In genomic region chr18:32036506-32037210, GRCh38 we compare ENCODE assay signal across 1 cellular context.
TF ChIP-seq lines count a peak whose summit lies in the region.

No MANE protein-coding gene starts in this region.

TF ChIP-seq in K562, 482 proteins besides CTCF, POLR2A, EP300 and RAD21:
- no peak for TF ChIP-seq GTF2E2 (tag; IDR thresholded peaks at IDR 0.05)
- peak; percentile 93 for TF ChIP-seq PCBP1 (IDR thresholded peaks at IDR 0.05; ENCODE audit: low read depth, low read length, poor library complexity, severe bottlenecking)
- TF ChIP-seq TCF3 (CRISPR knock-in tag; IDR thresholded peaks at IDR 0.05) = no peak
- peak; percentile 91 for TF ChIP-seq PCBP2 (IDR thresholded peaks at IDR 0.05; ENCODE audit: low read depth, low read length, poor library complexity, severe bottlenecking)
- peak; percentile 99 for TF ChIP-seq HNRNPK (IDR thresholded peaks at IDR 0.05; ENCODE audit: low read depth, low read length, poor library complexity, severe bottlenecking)
- no peak for TF ChIP-seq SMAD1 (IDR thresholded peaks at IDR 0.05; ENCODE audit: low read depth, low read length, partially characterized antibody)
